Comparison of ENCODE assay signal across 21 cellular contexts in the genomic region with DNA sequence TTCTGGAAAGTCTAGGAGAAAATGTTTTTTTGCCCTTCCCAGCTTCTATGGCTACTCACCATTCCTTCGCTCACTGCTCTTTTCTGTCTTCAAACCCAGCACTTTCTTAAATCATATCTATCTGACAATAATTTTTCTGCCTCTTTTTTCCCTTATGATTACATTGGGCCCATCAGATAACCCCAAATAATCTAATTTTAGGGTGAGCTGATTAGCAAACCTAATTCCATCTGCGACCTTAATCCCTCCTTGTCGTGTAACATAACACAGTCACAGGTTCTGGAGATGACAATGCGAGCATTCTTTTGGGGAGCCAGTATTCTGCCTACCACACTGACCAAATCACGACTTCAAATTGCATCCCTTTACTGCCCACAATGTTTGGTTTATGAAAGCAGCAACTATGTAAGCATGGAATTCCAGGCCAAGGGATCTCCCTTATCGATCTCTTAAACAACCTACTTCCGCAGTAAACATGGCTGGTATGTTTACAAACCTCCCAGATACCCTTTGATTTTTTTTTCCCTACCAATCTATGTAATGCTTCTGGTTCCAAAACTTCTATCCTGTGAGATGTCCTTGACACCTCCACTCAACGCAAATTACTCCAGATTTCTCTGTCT.
A peak's percentile ranks its signal among the peaks of the same experiment; 100 is the strongest.
DNase-seq lines count a peak whose midpoint lies in the region; ATAC-seq and TF ChIP-seq lines count a peak whose summit lies in the region.
"Had no signal": no experiment of that assay in that cellular context is flagged by ENCODE, and none has a peak within 500 bp of the region (broad histone marks: within the 10 kb centered on the region; RNA-seq: fewer than 3 reads in every experiment).

No MANE protein-coding gene starts in this region.

- no peak overlapping the region for H3K23ac ChIP-seq in H9 (ENCODE audit: insufficient read length, low read depth, low read length)

- H3T11ph ChIP-seq in H9 (ENCODE audit: low read length): no peak overlapping the region

- H2BK20ac ChIP-seq in H9 (ENCODE audit: low read depth, low read length, poor library complexity, severe bottlenecking): no peak overlapping the region

- no peak for DNase-seq in H9
- peak; percentile 64 for DNase-seq in SK-MEL-5 (ENCODE audit: low read depth, low spot score)
- DNase-seq in WTC11 (ENCODE audit: low spot score): no peak
- no peak for DNase-seq in mesothelial cell of epicardium (ENCODE audit: low spot score in 2 of 2, unreplicated experiment in 2 of 2)
- DNase-seq in retina: no peak
- DNase-seq in activated T-cell treated with anti-CD3 and anti-CD28 coated beads for 4 hours: no peak
- no peak for DNase-seq in CD8-positive, alpha-beta memory T cell
- DNase-seq: CD4-positive, CD25-positive, alpha-beta regulatory T cell; DMS53; KBM-7; NCI-H1105 treated with DMSO at 0.1 percent for 48 hours; NCI-H146; NCI-H2029; NCI-H446; NCI-H526; Right ventricle myocardium superior; RPMI8226; SW 1271 had no signal

- H3K27me3 Mint-ChIP-seq in H9 (ENCODE audit: low read depth) (no peaks in the 10 kb centered on the region), WTC11 (ENCODE audit: low read depth) (no peaks in the 10 kb centered on the region), mesothelial cell of epicardium (ENCODE audit: low read depth) (peaks cover 1% of the 10 kb centered on the region)
- no peaks in the 10 kb centered on the region for H3K27me3 Mint-ChIP-seq in CD8-positive, alpha-beta memory T cell
- H3K27me3 Mint-ChIP-seq: CD4-positive, CD25-positive, alpha-beta regulatory T cell had no signal

- no peak overlapping the region for H2BK5ac ChIP-seq in H9 (ENCODE audit: insufficient read length, low read length)

- no peak overlapping the region for H3K18ac ChIP-seq in H9 (ENCODE audit: insufficient read length, low read depth, low read length)

- no peaks in the 10 kb centered on the region for H4K20me1 ChIP-seq in H9 (ENCODE audit: control insufficient read depth, insufficient read depth, insufficient read length)

- H3K9me3 ChIP-seq in H9 (ENCODE audit: control insufficient read depth, low read depth, low read length): no peaks in the 10 kb centered on the region
- H3K9me3 ChIP-seq in CD8-positive, alpha-beta memory T cell (ENCODE audit: low read length): no peaks in the 10 kb centered on the region
- H3K9me3 ChIP-seq: SJSA1 had no signal

- H2BK120ac ChIP-seq in H9 (ENCODE audit: low read depth, low read length, poor library complexity, severe bottlenecking): no peak overlapping the region

- no peaks in the 10 kb centered on the region for H3K79me1 ChIP-seq in H9 (ENCODE audit: insufficient read depth, low read depth, low read length, poor library complexity, severe bottlenecking)

- no peak overlapping the region for H3K4me3 ChIP-seq in CD8-positive, alpha-beta memory T cell (ENCODE audit: low read length)
- H3K4me3 ChIP-seq: SJSA1 had no signal

- H3K79me2 ChIP-seq in H9 (ENCODE audit: insufficient read depth, low read length): no peaks in the 10 kb centered on the region

- H4K5ac ChIP-seq in H9 (ENCODE audit: insufficient read length, low read depth, low read length): no peak overlapping the region

- H3K4me3 Mint-ChIP-seq in H9 (no peak overlapping the region), WTC11 (no peak overlapping the region), mesothelial cell of epicardium (no peak overlapping the region)
- H3K4me3 Mint-ChIP-seq in CD8-positive, alpha-beta memory T cell: no peak overlapping the region
- H3K4me3 Mint-ChIP-seq: CD4-positive, CD25-positive, alpha-beta regulatory T cell had no signal

- H3K27ac ChIP-seq in H9 (ENCODE audit: insufficient read length, low read depth, low read length): no peak overlapping the region
- H3K27ac ChIP-seq in CD8-positive, alpha-beta memory T cell (ENCODE audit: low read depth, low read length): no peak overlapping the region
- H3K27ac ChIP-seq: HL-60, SJSA1 had no signal

- in situ Hi-C loops in SK-MEL-5 (cut with HindIII; ENCODE audit: low pct_unique_long_range_greater_than_20kb, low sequenced_read_pairs): no loop called here

- H3K4me1 ChIP-seq in H9 (ENCODE audit: insufficient read depth, low read length): peaks cover 6% of the 10 kb centered on the region; the same call in 1 of the 2 replicates
- H3K4me1 ChIP-seq in CD8-positive, alpha-beta memory T cell (ENCODE audit: insufficient read depth, low read length): no peaks in the 10 kb centered on the region
- H3K4me1 ChIP-seq: SJSA1 had no signal

- no peaks in the 10 kb centered on the region; a peak in 1 of 7 replicates for H3K36me3 Mint-ChIP-seq in H9 (ENCODE audit: insufficient read depth in 1 of 3, low read depth in 3 of 3)
- no peaks in the 10 kb centered on the region for H3K36me3 Mint-ChIP-seq in WTC11
- H3K36me3 Mint-ChIP-seq in mesothelial cell of epicardium: no peaks in the 10 kb centered on the region
- no peaks in the 10 kb centered on the region for H3K36me3 Mint-ChIP-seq in CD8-positive, alpha-beta memory T cell
- H3K36me3 Mint-ChIP-seq: CD4-positive, CD25-positive, alpha-beta regulatory T cell had no signal

- no peak overlapping the region for H4K91ac ChIP-seq in H9 (ENCODE audit: insufficient read length, low read depth, low read length)

- POLR2A ChIA-PET in WTC11 (lab: Charles Lee): no interaction called here
- POLR2A ChIA-PET in CD8-positive, alpha-beta memory T cell (lab: Charles Lee): no interaction called here

- H3K4ac ChIP-seq in H9 (ENCODE audit: low read depth, low read length): no peak overlapping the region

- TF ChIP-seq CTCF in H9 (conservative IDR thresholded peaks at IDR 0.05): no peak
- TF ChIP-seq CTCF in WTC11 (IDR thresholded peaks at IDR 0.05): no peak
- TF ChIP-seq CTCF in mesothelial cell of epicardium (IDR thresholded peaks at IDR 0.05; ENCODE audit: unreplicated experiment): no peak

- H3K4me1 Mint-ChIP-seq in H9: peaks cover 22 to 24% of the 10 kb centered on the region in 2 experiments
- H3K4me1 Mint-ChIP-seq in WTC11: peaks cover 29% of the 10 kb centered on the region
- H3K4me1 Mint-ChIP-seq in mesothelial cell of epicardium: peaks cover 21% of the 10 kb centered on the region
- no peaks in the 10 kb centered on the region for H3K4me1 Mint-ChIP-seq in CD8-positive, alpha-beta memory T cell
- H3K4me1 Mint-ChIP-seq: CD4-positive, CD25-positive, alpha-beta regulatory T cell had no signal

- no peak overlapping the region for H2AK5ac ChIP-seq in H9 (ENCODE audit: insufficient read length, low read length)

- no peak for ATAC-seq in WTC11
- no peak for ATAC-seq in GM18909 (IDR thresholded peaks at IDR 0.05; ENCODE audit: poor library complexity, unreplicated experiment)

- no peak overlapping the region for H4K8ac ChIP-seq in H9 (replicated peaks; ENCODE audit: insufficient read length, low read depth, low read length)

- H2AFZ ChIP-seq in H9 (ENCODE audit: low read length): no peak overlapping the region

- no peak overlapping the region for H3K9ac ChIP-seq in H9 (ENCODE audit: extremely low read depth, insufficient read length, low read length)

- no peaks in the 10 kb centered on the region for H3K23me2 ChIP-seq in H9 (ENCODE audit: insufficient read length, low read depth, low read length, poor library complexity, severe bottlenecking)

- H2BK12ac ChIP-seq in H9 (ENCODE audit: insufficient read length, low read depth, low read length): peak overlapping the region; percentile 88

- no peak overlapping the region for H2BK15ac ChIP-seq in H9 (ENCODE audit: low read depth, low read length)

- no peak overlapping the region for H3K14ac ChIP-seq in H9 (ENCODE audit: insufficient read depth, low read length)

- H3K27ac Mint-ChIP-seq in H9 (no peak overlapping the region), WTC11 (peak overlapping the region; percentile 17; the same call in 1 of the 2 replicates), mesothelial cell of epicardium (peak overlapping the region; percentile 1)
- H3K27ac Mint-ChIP-seq in CD8-positive, alpha-beta memory T cell: no peak overlapping the region
- H3K27ac Mint-ChIP-seq: CD4-positive, CD25-positive, alpha-beta regulatory T cell had no signal

- no peaks in the 10 kb centered on the region for H3K36me3 ChIP-seq in CD8-positive, alpha-beta memory T cell (ENCODE audit: insufficient read depth, low read length)
- H3K36me3 ChIP-seq: SJSA1 had no signal

- no peak overlapping the region for H3K4me2 ChIP-seq in H9 (ENCODE audit: insufficient read depth, insufficient read length, low read length)

- no peaks in the 10 kb centered on the region for H3K27me3 ChIP-seq in H9 (ENCODE audit: insufficient read depth, low read length)
- no peaks in the 10 kb centered on the region for H3K27me3 ChIP-seq in CD8-positive, alpha-beta memory T cell (ENCODE audit: insufficient read depth, low read length, poor library complexity, severe bottlenecking)
- H3K27me3 ChIP-seq: SJSA1 had no signal

- no CpG with 5 or more reads among the region's 8 CpGs for WGBS in H9 (ENCODE audit: extremely low coverage, insufficient read length, low lambda C conversion rate)

- H3K56ac ChIP-seq in H9 (ENCODE audit: insufficient read length, low read depth, low read length): no peak overlapping the region

- CTCF ChIA-PET in WTC11 (lab: Charles Lee): no interaction called here
- CTCF ChIA-PET in CD8-positive, alpha-beta memory T cell (lab: Charles Lee): no interaction called here

- H3K9me3 Mint-ChIP-seq in H9 (peaks cover 0 to 1% of the 10 kb centered on the region in 2 experiments; a peak in 1 of 5 replicates), WTC11 (peaks cover 3% of the 10 kb centered on the region), mesothelial cell of epicardium (peaks cover 4% of the 10 kb centered on the region)
- peaks cover 8 to 30% (median 12%) of the 10 kb centered on the region in 5 donors for H3K9me3 Mint-ChIP-seq in CD8-positive, alpha-beta memory T cell

TF ChIP-seq in WTC11, 78 proteins besides CTCF, POLR2A, EP300 and RAD21:
- TF ChIP-seq CBFB (CRISPR knock-in tag; IDR thresholded peaks at IDR 0.05; ENCODE audit: low read depth) (no peak), GABPB1 (CRISPR knock-in tag; IDR thresholded peaks at IDR 0.05) (0 out of 2 replicates have a peak, but pooled peaks have one; percentile 37)

Comparison
In these comparisons a context has a peak if more than half of its experiments do, and no peak if none do; other contexts are left out.
1. H3K27ac Mint-ChIP-seq: peak in WTC11 (single experiment) and mesothelial cell of epicardium (single experiment); none in H9 (0 of 3) and CD8-positive, alpha-beta memory T cell (0 of 8).